Comparison of ENCODE assay signal across 12 cellular contexts in genomic region chr1:25197982-25198681, GRCh38. TPM values are rescaled to one million over a fixed set of nuclear protein-coding genes. Genes with fewer than 3 reads are reported as not detected.
A peak's percentile ranks its signal among the peaks of the same experiment; 100 is the strongest.
DNase-seq lines count a peak whose midpoint lies in the region; ATAC-seq, FAIRE-seq and TF ChIP-seq lines count a peak whose summit lies in the region.
"Had no signal": no experiment of that assay in that cellular context is flagged by ENCODE, and none has a peak within 500 bp of the region (broad histone marks: within the 10 kb centered on the region; RNA-seq: fewer than 3 reads in every experiment).

No MANE protein-coding gene starts in this region.

- H3K27ac ChIP-seq in SK-N-MC, result peak overlapping the region; percentile 86

- H3K9ac ChIP-seq in SK-N-MC (ENCODE audit: insufficient read length), result no peak overlapping the region
- H3K9ac ChIP-seq: SK-N-SH had no signal

- H3K36me3 ChIP-seq in SK-N-MC (ENCODE audit: insufficient read depth, low read length), result no peaks in the 10 kb centered on the region

- no peak for FAIRE-seq in frontal cortex (lab: Jason Lieb, UNC)
- FAIRE-seq: A204.1 had no signal

- H3K4me3 Mint-ChIP-seq in stimulated activated effector memory CD8-positive, alpha-beta T cell treated with anti-CD3 and anti-CD28 coated beads, Interleukin-12 subunit alpha, Interleukin-12 subunit beta, amount 100 ng/mL, for 72 hours, result no peak overlapping the region

- no peaks in the 10 kb centered on the region for H3K9me3 ChIP-seq in SK-N-MC (ENCODE audit: low read depth, low read length)
- H3K9me3 ChIP-seq: SK-N-SH had no signal

- H3K27ac Mint-ChIP-seq in stimulated activated effector memory CD8-positive, alpha-beta T cell treated with anti-CD3 and anti-CD28 coated beads, Interleukin-12 subunit alpha, Interleukin-12 subunit beta, amount 100 ng/mL, for 72 hours, result peak overlapping the region; percentile 24

- peak; percentile 35 for ATAC-seq in stimulated activated effector memory CD8-positive, alpha-beta T cell treated with anti-CD3 and anti-CD28 coated beads, Interleukin-12 subunit alpha, Interleukin-12 subunit beta, amount 100 ng/mL, for 72 hours
- ATAC-seq in HG03354 (IDR thresholded peaks at IDR 0.05; ENCODE audit: poor library complexity, severe bottlenecking, unreplicated experiment) (no peak), SK-N-SH treated with all-trans-retinoic acid at 6 μM for 48 hours (no peak; the same call in 2 of the 3 replicates)

- no peaks in the 10 kb centered on the region for H3K36me3 Mint-ChIP-seq in stimulated activated effector memory CD8-positive, alpha-beta T cell treated with anti-CD3 and anti-CD28 coated beads, Interleukin-12 subunit alpha, Interleukin-12 subunit beta, amount 100 ng/mL, for 72 hours

- H3K9me3 Mint-ChIP-seq in stimulated activated effector memory CD8-positive, alpha-beta T cell treated with anti-CD3 and anti-CD28 coated beads, Interleukin-12 subunit alpha, Interleukin-12 subunit beta, amount 100 ng/mL, for 72 hours, result no peaks in the 10 kb centered on the region

- DNase-seq in NCI-H2107 treated with DMSO at 0.1 percent for 48 hours (lab: John Stamatoyannopoulos, UW; ENCODE audit: unreplicated experiment) (peak; percentile 52), NCI-H2107 (lab: John Stamatoyannopoulos, UW) (no peak), SK-N-MC (ENCODE audit: low read depth, low spot score) (no peak), frontal cortex (ENCODE audit: low spot score in 2 of 2) (peak; percentile 46 to 51), NCI-H345 (lab: John Stamatoyannopoulos, UW) (no peak)
- DNase-seq in stimulated activated effector memory CD8-positive, alpha-beta T cell treated with anti-CD3 and anti-CD28 coated beads, Interleukin-12 subunit alpha, Interleukin-12 subunit beta, amount 100 ng/mL, for 72 hours (ENCODE audit: low spot score in 2 of 2), result no peak
- DNase-seq: activated effector memory CD4-positive, alpha-beta T cell treated with anti-CD3 and anti-CD28 coated beads, Interleukin-2, amount 50 U/mL, for 16 hours; GOT3; SK-N-SH had no signal

- H3K4me3 ChIP-seq in SK-N-MC, result no peak overlapping the region

- H3K4me1 Mint-ChIP-seq in stimulated activated effector memory CD8-positive, alpha-beta T cell treated with anti-CD3 and anti-CD28 coated beads, Interleukin-12 subunit alpha, Interleukin-12 subunit beta, amount 100 ng/mL, for 72 hours, result peaks cover 29% of the 10 kb centered on the region

TF ChIP-seq in SK-N-SH treated with all-trans-retinoic acid at 6 μM for 48 hours, 23 proteins besides CTCF, POLR2A, EP300 and RAD21:
- no peak for TF ChIP-seq ZNF565 (CRISPR knock-in tag; conservative IDR thresholded peaks at IDR 0.05; ENCODE audit: low read depth)
- no peak for TF ChIP-seq GLIS3 (CRISPR knock-in tag; IDR thresholded peaks at IDR 0.05)
- TF ChIP-seq ZFP3 (CRISPR knock-in tag; IDR thresholded peaks at IDR 0.05), result no peak
- no peak for TF ChIP-seq CSRNP3 (CRISPR knock-in tag; IDR thresholded peaks at IDR 0.05)
- no peak for TF ChIP-seq TOX (CRISPR knock-in tag; IDR thresholded peaks at IDR 0.05; ENCODE audit: borderline replicate concordance)
- TF ChIP-seq CSDC2 (CRISPR knock-in tag; IDR thresholded peaks at IDR 0.05), result no peak
- no peak for TF ChIP-seq RARB (CRISPR knock-in tag; IDR thresholded peaks at IDR 0.05)
- TF ChIP-seq CREB5 (CRISPR knock-in tag; IDR thresholded peaks at IDR 0.05; ENCODE audit: low read depth), result no peak

RNA-seq across cellular contexts. Expression of gene SYF2, which starts 34.2 kb away (rescaled TPM):
- 34.2 TPM for total RNA-seq in frontal cortex

RNA-seq across cellular contexts. Expression of gene RSRP1, which starts 49.1 kb away (rescaled TPM):
- total RNA-seq in frontal cortex, result 48.5 TPM

Comparison
In these comparisons a context has a peak if more than half of its experiments do, and no peak if none do; other contexts are left out.
1. DNase-seq: peak in NCI-H2107 treated with DMSO at 0.1 percent for 48 hours (single experiment) and frontal cortex (2 of 2); none in NCI-H2107 (single experiment), SK-N-MC (single experiment), stimulated activated effector memory CD8-positive, alpha-beta T cell treated with anti-CD3 and anti-CD28 coated beads, Interleukin-12 subunit alpha, Interleukin-12 subunit beta, amount 100 ng/mL, for 72 hours (0 of 2) and NCI-H345 (single experiment).